ENCODE assay signal across 10 cellular contexts in the genomic region with DNA sequence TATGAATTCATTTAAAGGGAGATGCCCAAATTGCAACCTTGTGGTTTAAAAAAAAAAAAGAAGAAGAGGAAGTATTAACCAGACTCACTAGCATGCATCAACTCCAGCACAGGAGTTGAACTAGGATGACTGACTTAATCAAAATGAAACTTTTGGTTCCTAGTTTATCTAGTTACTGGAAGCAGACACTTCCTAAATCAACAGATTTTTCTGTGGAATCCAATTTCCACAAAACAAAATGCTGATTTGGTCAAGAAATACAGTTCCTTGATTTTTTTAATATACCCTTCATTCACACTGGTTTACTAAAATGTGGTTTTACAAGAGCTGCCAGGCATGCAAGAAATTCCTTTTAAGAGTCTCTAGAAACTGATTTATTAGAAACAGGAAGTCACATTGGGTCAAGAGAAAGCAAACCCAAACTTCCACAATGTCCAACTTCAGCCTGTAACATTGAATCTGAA.
A peak's percentile ranks its signal among the peaks of the same experiment; 100 is the strongest.
DNase-seq lines count a peak whose midpoint lies in the region; ATAC-seq and TF ChIP-seq lines count a peak whose summit lies in the region.
"Had no signal": no experiment of that assay in that cellular context is flagged by ENCODE, and none has a peak within 500 bp of the region (broad histone marks: within the 10 kb centered on the region; RNA-seq: fewer than 3 reads in every experiment).

No MANE protein-coding gene starts in this region.

- in situ Hi-C loops in astrocyte of the spinal cord (cut with HindIII; ENCODE audit: low sequenced_read_pairs), result no loop called here

- TF ChIP-seq CTCF in astrocyte of the spinal cord (IDR thresholded peaks at IDR 0.05; ENCODE audit: low read depth, low read length) (no peak), GM10266 (IDR thresholded peaks at IDR 0.05; ENCODE audit: control insufficient read depth, insufficient read depth, low read depth, missing control alignments) (no peak)

- DNase-seq in astrocyte of the spinal cord (ENCODE audit: low read depth, low spot score) (peak; percentile 63), putamen (ENCODE audit: low spot score) (peak; percentile 43), NCI-H82 treated with DMSO at 0.1 percent for 48 hours (lab: John Stamatoyannopoulos, UW; ENCODE audit: unreplicated experiment) (no peak), cerebellar nuclear complex (lab: John Stamatoyannopoulos, UW) (no peak), GM10266 (ENCODE audit: extremely low spot score) (no peak)
- DNase-seq in activated naive CD4-positive, alpha-beta T cell treated with anti-CD3 and anti-CD28 coated beads, Interleukin-2, amount 50 U/mL, for 16 hours, result no peak
- DNase-seq: mammary epithelial cell, NCI-H69 had no signal

- H3K4me3 ChIP-seq in astrocyte of the spinal cord (ENCODE audit: low read depth, low read length), result no peak overlapping the region

- ATAC-seq in GM19043 (IDR thresholded peaks at IDR 0.05; ENCODE audit: low read depth, unreplicated experiment) (peak; percentile 77), HG03354 (IDR thresholded peaks at IDR 0.05; ENCODE audit: poor library complexity, severe bottlenecking, unreplicated experiment) (peak; percentile 70)

Comparison
In these comparisons a context has a peak if more than half of its experiments do, and no peak if none do; other contexts are left out.
1. DNase-seq: peak in astrocyte of the spinal cord (single experiment) and putamen (single experiment); none in NCI-H82 treated with DMSO at 0.1 percent for 48 hours (single experiment), cerebellar nuclear complex (0 of 2), GM10266 (single experiment) and activated naive CD4-positive, alpha-beta T cell treated with anti-CD3 and anti-CD28 coated beads, Interleukin-2, amount 50 U/mL, for 16 hours (single experiment).